Comparison of ENCODE assay signal across 8 cellular contexts in genomic region chr22:42271191-42271813, GRCh38. TPM values are rescaled to one million over a fixed set of nuclear protein-coding genes. Genes with fewer than 3 reads are reported as not detected.
DNase-seq lines count a peak whose midpoint lies in the region; ATAC-seq and TF ChIP-seq lines count a peak whose summit lies in the region.

No MANE protein-coding gene starts in this region.

- H3K36me3 Mint-ChIP-seq in CD8-positive, alpha-beta T cell, result peaks cover 4% of the 10 kb centered on the region

- H3K9me3 ChIP-seq in CD8-positive, alpha-beta T cell (ENCODE audit: low read length), result no peaks in the 10 kb centered on the region
- H3K9me3 ChIP-seq in OCI-LY7 (ENCODE audit: low read length) (no peaks in the 10 kb centered on the region), osteoblast (ENCODE audit: low read depth, low read length) (no peaks in the 10 kb centered on the region), BE2C (peaks cover 4% of the 10 kb centered on the region)

- H3K4me2 ChIP-seq in OCI-LY7 (ENCODE audit: low read length) (peak overlapping the region; percentile 60; the same call in 1 of the 2 replicates), osteoblast (ENCODE audit: insufficient read depth, low read length) (peak overlapping the region; percentile 74)

- no peaks in the 10 kb centered on the region for H3K9me3 Mint-ChIP-seq in CD8-positive, alpha-beta T cell

- H3K27me3 Mint-ChIP-seq in CD8-positive, alpha-beta T cell (ENCODE audit: low read depth), result no peaks in the 10 kb centered on the region

- H3K27me3 ChIP-seq in CD8-positive, alpha-beta T cell (ENCODE audit: insufficient read depth, low read length), result no peaks in the 10 kb centered on the region
- H3K27me3 ChIP-seq in osteoblast (ENCODE audit: insufficient read depth, low read length) (no peaks in the 10 kb centered on the region), BE2C (no peaks in the 10 kb centered on the region)

- H4K20me1 ChIP-seq in OCI-LY7 (ENCODE audit: insufficient read depth, low read length) (peaks cover 13% of the 10 kb centered on the region), osteoblast (ENCODE audit: insufficient read depth, low read length) (peaks cover 22% of the 10 kb centered on the region)

- CTCF ChIA-PET in CD8-positive, alpha-beta T cell (lab: Charles Lee), result no interaction called here
- CTCF ChIA-PET in OCI-LY7 (lab: Charles Lee; ENCODE audit: unreplicated experiment), result no interaction called here

- no peak overlapping the region for H3K27ac ChIP-seq in CD8-positive, alpha-beta T cell (ENCODE audit: low read depth, low read length)
- no peak overlapping the region for H3K27ac ChIP-seq in OCI-LY7 (ENCODE audit: low read depth, low read length, poor library complexity, severe bottlenecking)
- no peak overlapping the region for H3K27ac ChIP-seq in osteoblast (ENCODE audit: low read depth, low read length)

- no peaks in the 10 kb centered on the region for H3K36me3 ChIP-seq in CD8-positive, alpha-beta T cell (ENCODE audit: insufficient read depth, low read length)
- peaks cover 11% of the 10 kb centered on the region; the same call in 1 of the 2 replicates for H3K36me3 ChIP-seq in OCI-LY7 (ENCODE audit: insufficient read depth, low read length)
- H3K36me3 ChIP-seq in osteoblast (ENCODE audit: insufficient read depth, low read length), result no peaks in the 10 kb centered on the region
- H3K36me3 ChIP-seq in BE2C, result peaks cover 3% of the 10 kb centered on the region; the same call in 1 of the 2 replicates

- TF ChIP-seq CTCF in CD8-positive, alpha-beta T cell (IDR thresholded peaks at IDR 0.05), result no peak
- TF ChIP-seq CTCF in OCI-LY7 (conservative IDR thresholded peaks at IDR 0.05; ENCODE audit: low read length) (no peak), osteoblast (IDR thresholded peaks at IDR 0.05; ENCODE audit: extremely low read depth, low read depth, low read length) (no peak), BE2C (IDR thresholded peaks at IDR 0.05; ENCODE audit: low read depth, low read length) (no peak)

- H2AFZ ChIP-seq in OCI-LY7 (ENCODE audit: low read length) (no peak overlapping the region), osteoblast (ENCODE audit: low read length) (peak overlapping the region; percentile 74)

- POLR2A ChIA-PET in CD8-positive, alpha-beta T cell (lab: Charles Lee), result no interaction called here
- POLR2A ChIA-PET in OCI-LY7 (lab: Charles Lee), result no interaction called here

- H3K4me1 Mint-ChIP-seq in CD8-positive, alpha-beta T cell (ENCODE audit: low read depth), result peaks cover 23% of the 10 kb centered on the region

- no peak for ATAC-seq in CD8-positive, alpha-beta T cell
- ATAC-seq in GM18511 (IDR thresholded peaks at IDR 0.05; ENCODE audit: unreplicated experiment) (no peak), HG02571 (IDR thresholded peaks at IDR 0.05; ENCODE audit: unreplicated experiment) (no peak)

- intact Hi-C loops in CD8-positive, alpha-beta T cell (cut with DNase I, micrococcal nuclease), result loop anchor here in 1 of 2 experiments (5.0 kb wide), 3 partner anchors 96 to 194 kb away; partner anchors contain the start of genes NDUFA6 and SMDT1
- intact Hi-C loops in OCI-LY7 (cut with micrococcal nuclease; ENCODE audit: unreplicated experiment), result no loop called here

- H3K4me3 ChIP-seq in CD8-positive, alpha-beta T cell (ENCODE audit: low read depth, low read length), result peak overlapping the region; percentile 46
- H3K4me3 ChIP-seq in OCI-LY7 (ENCODE audit: low read depth, low read length, poor library complexity, severe bottlenecking) (no peak overlapping the region), osteoblast (ENCODE audit: insufficient read depth, low read length) (peak overlapping the region; percentile 83), BE2C (ENCODE audit: low read depth, low read length) (no peak overlapping the region)

- peaks cover 17% of the 10 kb centered on the region for H3K4me1 ChIP-seq in CD8-positive, alpha-beta T cell (ENCODE audit: insufficient read depth, low read length)
- H3K4me1 ChIP-seq in OCI-LY7 (ENCODE audit: insufficient read depth, low read length, poor library complexity, severe bottlenecking), result peaks cover 19% of the 10 kb centered on the region
- peaks cover 6% of the 10 kb centered on the region for H3K4me1 ChIP-seq in osteoblast (ENCODE audit: insufficient read depth, low read length)
- H3K4me1 ChIP-seq in BE2C, result peaks cover 13% of the 10 kb centered on the region

- peak overlapping the region; percentile 81 for H3K4me3 Mint-ChIP-seq in CD8-positive, alpha-beta T cell

- no TSS peak for BruUV-seq in OCI-LY7 (replicated peaks; lab: Mats Ljungman, UMichigan)

- peak overlapping the region; percentile 78 for H3K27ac Mint-ChIP-seq in CD8-positive, alpha-beta T cell

- DNase-seq in CD8-positive, alpha-beta T cell, result no peak
- no peak for DNase-seq in OCI-LY7 (ENCODE audit: low spot score)
- peak; percentile 46 for DNase-seq in ecto neural progenitor cell (ENCODE audit: low spot score)
- DNase-seq in osteoblast (ENCODE audit: insufficient read length, low spot score, missing footprints), result peak; percentile 81
- DNase-seq in NCI-H2196 treated with DMSO at 0.1 percent for 48 hours (lab: John Stamatoyannopoulos, UW; ENCODE audit: unreplicated experiment), result no peak
- no peak for DNase-seq in BE2C

- H3K9me2 ChIP-seq in OCI-LY7 (ENCODE audit: insufficient read depth, low read length), result no peaks in the 10 kb centered on the region

- H3K79me2 ChIP-seq in OCI-LY7 (ENCODE audit: insufficient read depth, low read depth, low read length) (peaks cover 38% of the 10 kb centered on the region), osteoblast (ENCODE audit: insufficient read depth, low read length) (peaks cover 38% of the 10 kb centered on the region)

RNA-seq across cellular contexts. Expression of gene TCF20, which starts 0.8 kb away (rescaled TPM):
- 10 to 100 TPM; 50.7 to 60.6 TPM for total RNA-seq in CD8-positive, alpha-beta T cell
- 55.6 and 56.0 TPM in 2 replicates for total RNA-seq in OCI-LY7 (2014; rRNA removed; shearing (Covaris generic))
- total RNA-seq in OCI-LY7 (2022) (71.1 and 77.8 TPM in 2 replicates), osteoblast (30.9 and 35.1 TPM in 2 replicates)
- polyA plus RNA-seq in BE2C (2012; ENCODE audit: insufficient read depth, insufficient read length, low read depth), result 73.0 TPM

Comparison
In these comparisons a context has a peak if more than half of its experiments do, and no peak if none do; other contexts are left out.
1. DNase-seq: peak in ecto neural progenitor cell (single experiment) and osteoblast (single experiment); none in CD8-positive, alpha-beta T cell (0 of 7), OCI-LY7 (single experiment), NCI-H2196 treated with DMSO at 0.1 percent for 48 hours (single experiment) and BE2C (single experiment).
2. H3K4me3 ChIP-seq: peak in CD8-positive, alpha-beta T cell (single experiment) and osteoblast (single experiment); none in OCI-LY7 (single experiment) and BE2C (single experiment).